11 cellular contexts compared by ENCODE assay signal in genomic region chr21:26835027-26835713, GRCh38. TPM values are rescaled to one million over a fixed set of nuclear protein-coding genes. Genes with fewer than 3 reads are reported as not detected.
DNase-seq lines count a peak whose midpoint lies in the region; ATAC-seq, FAIRE-seq and TF ChIP-seq lines count a peak whose summit lies in the region.
"Had no signal": no experiment of that assay in that cellular context is flagged by ENCODE, and none has a peak within 500 bp of the region (broad histone marks: within the 10 kb centered on the region; RNA-seq: fewer than 3 reads in every experiment).

No MANE protein-coding gene starts in this region.

- H2AFZ ChIP-seq in DND-41 (ENCODE audit: low read depth, low read length): no peak overlapping the region

- H3K36me3 ChIP-seq in DND-41 (ENCODE audit: insufficient read depth, low read length): no peaks in the 10 kb centered on the region
- H3K36me3 ChIP-seq in bronchial epithelial cell (ENCODE audit: control insufficient read depth, insufficient read depth, low read length): peaks cover 4% of the 10 kb centered on the region

- no peak overlapping the region for H3K4me3 ChIP-seq in DND-41 (ENCODE audit: low read depth in 1 of 2, low read length in 2 of 2)
- H3K4me3 ChIP-seq in bronchial epithelial cell (ENCODE audit: low read depth, low read length): no peak overlapping the region

- peak overlapping the region; percentile 82 for H3K27ac ChIP-seq in DND-41 (ENCODE audit: low read length)
- H3K27ac ChIP-seq: KMS-11 had no signal

- TF ChIP-seq CTCF in DND-41 (IDR thresholded peaks at IDR 0.05; ENCODE audit: borderline replicate concordance, extremely low read depth, low read length, poor library complexity, severe bottlenecking) (no peak), bronchial epithelial cell (IDR thresholded peaks at IDR 0.05; ENCODE audit: insufficient read depth, low read length, severe bottlenecking) (no peak)

- H3K4me1 ChIP-seq in DND-41 (ENCODE audit: insufficient read depth, low read length): peaks cover 94% of the 10 kb centered on the region
- H3K4me1 ChIP-seq: Caco-2 had no signal

- ATAC-seq in DND-41 (ENCODE audit: insufficient read depth, low read depth): peak; percentile 22

- peaks cover 12% of the 10 kb centered on the region for H3K79me2 ChIP-seq in DND-41 (ENCODE audit: insufficient read depth, low read length)

- FAIRE-seq in bronchial epithelial cell (lab: Jason Lieb, UNC): no peak
- FAIRE-seq: GM18507 had no signal

- H3K27me3 ChIP-seq in DND-41 (ENCODE audit: insufficient read depth, low read length, poor library complexity): no peaks in the 10 kb centered on the region
- no peaks in the 10 kb centered on the region for H3K27me3 ChIP-seq in bronchial epithelial cell (ENCODE audit: control insufficient read depth, insufficient read depth, low read length)

- 0 out of 2 replicates have a peak overlapping the region, but pooled peaks have one; percentile 16 for H3K4me2 ChIP-seq in DND-41 (ENCODE audit: insufficient read depth, low read length)
- H3K4me2 ChIP-seq: KMS-11 had no signal

- peak; percentile 32 for DNase-seq in DND-41
- DNase-seq in LHCN-M2 (ENCODE audit: low read depth): peak; percentile 82
- DNase-seq in bronchial epithelial cell (ENCODE audit: low read depth): peak; percentile 93
- peak; percentile 85 for DNase-seq in kidney tubule cell (ENCODE audit: low spot score)
- no peak for DNase-seq in effector CD4-positive, alpha-beta T cell
- DNase-seq in NCI-H748 (lab: John Stamatoyannopoulos, UW; ENCODE audit: unreplicated experiment): no peak
- no peak for DNase-seq in SW480 (ENCODE audit: low spot score)
- no peak for DNase-seq in NCI-H524 (lab: John Stamatoyannopoulos, UW)
- DNase-seq: Caco-2 had no signal

- H3K9ac ChIP-seq in DND-41 (ENCODE audit: low read depth, low read length): no peak overlapping the region
- H3K9ac ChIP-seq: KMS-11 had no signal

- H3K9me3 ChIP-seq in DND-41 (ENCODE audit: insufficient read depth, low read length, severe bottlenecking): no peaks in the 10 kb centered on the region
- H3K9me3 ChIP-seq: Caco-2 had no signal

- H4K20me1 ChIP-seq in DND-41 (ENCODE audit: insufficient read depth, low read length): no peaks in the 10 kb centered on the region

RNA-seq across cellular contexts. Expression of gene ADAMTS1, which starts 10.0 kb away (rescaled TPM):
- total RNA-seq in LHCN-M2 (2014; rRNA removed): 82.8 and 101 TPM in 2 replicates
- 75.9 TPM for polyA plus RNA-seq in LHCN-M2 (2012)
- 100 and 124 TPM in 2 replicates for total RNA-seq in bronchial epithelial cell
- total RNA-seq: Caco-2 had no signal

Comparison
In these comparisons a context has a peak if more than half of its experiments do, and no peak if none do; other contexts are left out.
1. DNase-seq: peak in DND-41 (single experiment), LHCN-M2 (single experiment), bronchial epithelial cell (single experiment) and kidney tubule cell (single experiment); none in effector CD4-positive, alpha-beta T cell (single experiment), NCI-H748 (single experiment), SW480 (single experiment) and NCI-H524 (0 of 2).